In genomic region chr11:60307507-60308195, GRCh38 we compare ENCODE assay signal across 1 cellular context.
TF ChIP-seq lines count a peak whose summit lies in the region.

No MANE protein-coding gene starts in this region.

TF ChIP-seq in K562, 482 proteins besides CTCF, POLR2A, EP300 and RAD21:
- no peak for TF ChIP-seq POU5F1 (IDR thresholded peaks at IDR 0.05; ENCODE audit: borderline replicate concordance, low read depth, low read length, partially characterized antibody)
- TF ChIP-seq MAX (CRISPR knock-in tag; IDR thresholded peaks at IDR 0.05), result no peak
- TF ChIP-seq GATA2 (CRISPR knock-in tag; IDR thresholded peaks at IDR 0.05), result no peak
- no peak for TF ChIP-seq PATZ1 (CRISPR knock-in tag; IDR thresholded peaks at IDR 0.05; ENCODE audit: borderline replicate concordance)
- no peak for TF ChIP-seq PPARD (CRISPR knock-in tag; IDR thresholded peaks at IDR 0.05)
- TF ChIP-seq HIVEP1 (CRISPR knock-in tag; IDR thresholded peaks at IDR 0.05), result no peak
- no peak for TF ChIP-seq TCF3 (CRISPR knock-in tag; IDR thresholded peaks at IDR 0.05)
TF ChIP-seq in K562: peak in this region for 0.
